In the genomic region with DNA sequence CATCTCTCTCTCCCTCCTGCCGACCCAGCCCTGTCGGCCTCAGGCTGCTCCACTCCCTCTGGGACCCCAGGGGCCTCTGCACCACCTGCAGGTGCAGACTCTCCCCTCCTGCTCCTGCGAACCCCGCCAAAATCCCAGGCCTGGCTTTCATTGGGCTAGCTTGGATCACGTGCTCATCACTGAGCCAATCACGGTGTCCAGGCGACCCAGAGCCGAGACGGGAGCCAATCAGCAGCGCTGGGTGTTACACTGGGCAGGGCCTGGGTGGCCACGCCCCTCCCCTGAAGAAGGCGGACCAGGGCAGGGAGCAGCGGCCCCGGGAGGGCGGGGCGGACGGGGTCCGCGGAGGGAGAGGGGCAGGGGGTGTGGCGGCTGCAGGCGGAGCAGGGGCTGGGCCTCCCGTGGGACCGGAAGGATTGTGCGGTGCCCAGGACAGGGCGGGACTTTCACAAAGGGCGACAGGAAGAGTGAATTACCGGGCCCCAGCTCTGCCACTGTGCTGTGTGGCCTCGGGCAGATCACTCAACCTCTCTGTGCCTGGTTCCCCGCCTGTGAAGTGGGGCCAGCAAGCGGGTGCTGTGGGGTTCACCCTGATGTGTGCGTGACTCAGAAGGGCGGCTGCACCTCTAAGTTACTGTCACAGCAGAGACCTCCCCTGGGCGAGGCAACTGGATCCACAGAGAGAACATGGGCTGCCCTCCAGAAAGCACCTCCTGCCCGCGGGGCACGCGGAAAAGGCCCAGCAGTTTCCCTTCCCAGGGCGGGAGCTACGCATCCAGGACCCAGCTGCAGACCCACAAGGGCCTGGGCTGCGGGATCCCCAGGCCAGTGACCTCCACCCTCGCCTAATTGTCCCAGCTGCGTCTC, we compare ENCODE assay signal across 11 cellular contexts.
A peak's percentile ranks its signal among the peaks of the same experiment; 100 is the strongest.
DNase-seq lines count a peak whose midpoint lies in the region; ATAC-seq and TF ChIP-seq lines count a peak whose summit lies in the region.
"Had no signal": no experiment of that assay in that cellular context is flagged by ENCODE, and none has a peak within 500 bp of the region (broad histone marks: within the 10 kb centered on the region; RNA-seq: fewer than 3 reads in every experiment).

No MANE protein-coding gene starts in this region.

- DNase-seq in CMK (ENCODE audit: low read depth) (peak; percentile 81), HEK293T (ENCODE audit: extremely low spot score) (peak; percentile 45), T-helper 17 cell (peak in 1 of 3 donors; percentile 23), lung microvascular endothelial cell (ENCODE audit: low read depth in 2 of 2) (peak; percentile 19 to 20), cerebellum (ENCODE audit: low spot score) (no peak), posterior vena cava (ENCODE audit: low spot score) (no peak)
- DNase-seq: islet precursor cell, NCI-H524 had no signal

- intact Hi-C loops in posterior vena cava (cut with DNase I): loop anchor here in 1 of 2 donors (10.0 kb wide), 1 partner anchor 101 kb away; no protein-coding TSS in a partner anchor

- H3K27me3 Mint-ChIP-seq in T-helper 17 cell: no peaks in the 10 kb centered on the region

- CTCF ChIA-PET in HEK293T (lab: Yijun Ruan, JAX): no interaction called here

- POLR2A ChIA-PET in HEK293T (lab: Yijun Ruan, JAX): no interaction called here

- H3K36me3 Mint-ChIP-seq in T-helper 17 cell (ENCODE audit: low read depth): peaks cover 4% of the 10 kb centered on the region

- H3K4me1 Mint-ChIP-seq in T-helper 17 cell: peaks cover 13% of the 10 kb centered on the region

- no peaks in the 10 kb centered on the region for H3K9me3 ChIP-seq in T-helper 17 cell (ENCODE audit: control insufficient read depth, low read length, poor library complexity, severe bottlenecking)
- H3K9me3 ChIP-seq: pancreas had no signal

- ATAC-seq in T-helper 17 cell (peak; percentile 69), HG02759 (IDR thresholded peaks at IDR 0.05; ENCODE audit: unreplicated experiment) (no peak), GM21360 (IDR thresholded peaks at IDR 0.05; ENCODE audit: unreplicated experiment) (no peak)
- ATAC-seq: pancreas had no signal

- no peak overlapping the region for H3K4me3 Mint-ChIP-seq in T-helper 17 cell

- H3K27ac Mint-ChIP-seq in T-helper 17 cell: no peak overlapping the region

TF ChIP-seq in HEK293T, 16 proteins besides CTCF, POLR2A, EP300 and RAD21:
- TF ChIP-seq L3MBTL2 (conservative IDR thresholded peaks at IDR 0.05) (peak; percentile 81), ARNT (IDR thresholded peaks at IDR 0.05) (no peak)
TF ChIP-seq in HEK293T: peak in this region for 1.

Comparison
In these comparisons a context has a peak if more than half of its experiments do, and no peak if none do; other contexts are left out.
1. DNase-seq: peak in CMK (single experiment), HEK293T (single experiment) and lung microvascular endothelial cell (2 of 2); none in cerebellum (single experiment) and posterior vena cava (single experiment).